In the genomic region with DNA sequence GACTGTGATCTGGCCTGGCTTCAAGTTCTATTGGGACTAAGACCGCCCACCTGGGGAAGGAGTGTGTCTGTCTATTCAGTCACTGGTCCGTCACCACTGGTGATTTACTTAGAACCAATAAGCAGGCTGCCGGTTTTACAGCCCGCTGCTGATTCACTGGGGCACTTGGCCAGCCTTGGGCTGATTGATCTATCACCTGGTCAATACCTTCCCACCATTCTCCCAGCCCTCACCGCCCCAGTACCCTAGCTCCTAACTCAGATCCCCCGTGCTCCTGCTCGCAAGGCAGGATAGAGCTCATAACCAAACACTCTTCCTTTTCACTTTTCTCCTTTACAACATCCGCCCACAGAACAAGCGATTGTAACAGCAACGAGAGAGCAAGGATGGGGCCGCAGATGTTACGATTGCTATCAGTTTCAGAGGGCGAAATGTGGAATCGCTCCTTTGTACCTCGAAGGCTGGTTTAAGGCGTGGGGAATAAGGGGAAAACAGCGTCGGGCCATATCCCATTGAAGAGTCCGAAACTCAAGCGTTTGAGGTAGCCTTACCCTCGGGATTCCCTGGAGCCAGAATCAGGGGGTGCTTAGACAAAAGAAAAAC, we compare ENCODE assay signal across 1 cellular context.
TF ChIP-seq lines count a peak whose summit lies in the region.

No MANE protein-coding gene starts in this region.

TF ChIP-seq in WTC11, 78 proteins besides CTCF, POLR2A, EP300 and RAD21 (continued from another document):
- TF ChIP-seq, protein P1, sequence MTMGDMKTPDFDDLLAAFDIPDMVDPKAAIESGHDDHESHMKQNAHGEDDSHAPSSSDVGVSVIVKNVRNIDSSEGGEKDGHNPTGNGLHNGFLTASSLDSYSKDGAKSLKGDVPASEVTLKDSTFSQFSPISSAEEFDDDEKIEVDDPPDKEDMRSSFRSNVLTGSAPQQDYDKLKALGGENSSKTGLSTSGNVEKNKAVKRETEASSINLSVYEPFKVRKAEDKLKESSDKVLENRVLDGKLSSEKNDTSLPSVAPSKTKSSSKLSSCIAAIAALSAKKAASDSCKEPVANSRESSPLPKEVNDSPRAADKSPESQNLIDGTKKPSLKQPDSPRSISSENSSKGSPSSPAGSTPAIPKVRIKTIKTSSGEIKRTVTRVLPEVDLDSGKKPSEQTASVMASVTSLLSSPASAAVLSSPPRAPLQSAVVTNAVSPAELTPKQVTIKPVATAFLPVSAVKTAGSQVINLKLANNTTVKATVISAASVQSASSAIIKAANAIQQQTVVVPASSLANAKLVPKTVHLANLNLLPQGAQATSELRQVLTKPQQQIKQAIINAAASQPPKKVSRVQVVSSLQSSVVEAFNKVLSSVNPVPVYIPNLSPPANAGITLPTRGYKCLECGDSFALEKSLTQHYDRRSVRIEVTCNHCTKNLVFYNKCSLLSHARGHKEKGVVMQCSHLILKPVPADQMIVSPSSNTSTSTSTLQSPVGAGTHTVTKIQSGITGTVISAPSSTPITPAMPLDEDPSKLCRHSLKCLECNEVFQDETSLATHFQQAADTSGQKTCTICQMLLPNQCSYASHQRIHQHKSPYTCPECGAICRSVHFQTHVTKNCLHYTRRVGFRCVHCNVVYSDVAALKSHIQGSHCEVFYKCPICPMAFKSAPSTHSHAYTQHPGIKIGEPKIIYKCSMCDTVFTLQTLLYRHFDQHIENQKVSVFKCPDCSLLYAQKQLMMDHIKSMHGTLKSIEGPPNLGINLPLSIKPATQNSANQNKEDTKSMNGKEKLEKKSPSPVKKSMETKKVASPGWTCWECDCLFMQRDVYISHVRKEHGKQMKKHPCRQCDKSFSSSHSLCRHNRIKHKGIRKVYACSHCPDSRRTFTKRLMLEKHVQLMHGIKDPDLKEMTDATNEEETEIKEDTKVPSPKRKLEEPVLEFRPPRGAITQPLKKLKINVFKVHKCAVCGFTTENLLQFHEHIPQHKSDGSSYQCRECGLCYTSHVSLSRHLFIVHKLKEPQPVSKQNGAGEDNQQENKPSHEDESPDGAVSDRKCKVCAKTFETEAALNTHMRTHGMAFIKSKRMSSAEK (CRISPR knock-in tag; IDR thresholded peaks at IDR 0.05; ENCODE audit: borderline replicate concordance) = no peak
- TF ChIP-seq, protein P2, sequence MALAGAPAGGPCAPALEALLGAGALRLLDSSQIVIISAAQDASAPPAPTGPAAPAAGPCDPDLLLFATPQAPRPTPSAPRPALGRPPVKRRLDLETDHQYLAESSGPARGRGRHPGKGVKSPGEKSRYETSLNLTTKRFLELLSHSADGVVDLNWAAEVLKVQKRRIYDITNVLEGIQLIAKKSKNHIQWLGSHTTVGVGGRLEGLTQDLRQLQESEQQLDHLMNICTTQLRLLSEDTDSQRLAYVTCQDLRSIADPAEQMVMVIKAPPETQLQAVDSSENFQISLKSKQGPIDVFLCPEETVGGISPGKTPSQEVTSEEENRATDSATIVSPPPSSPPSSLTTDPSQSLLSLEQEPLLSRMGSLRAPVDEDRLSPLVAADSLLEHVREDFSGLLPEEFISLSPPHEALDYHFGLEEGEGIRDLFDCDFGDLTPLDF (CRISPR knock-in tag; IDR thresholded peaks at IDR 0.05) = 0 out of 2 replicates have a peak, but pooled peaks have one; percentile 56
- TF ChIP-seq OVOL2 (CRISPR knock-in tag; IDR thresholded peaks at IDR 0.05; ENCODE audit: borderline replicate concordance) (no peak), MXD4 (CRISPR knock-in tag; IDR thresholded peaks at IDR 0.05; ENCODE audit: borderline replicate concordance) (no peak), FOXK1 (CRISPR knock-in tag; IDR thresholded peaks at IDR 0.05) (0 out of 2 replicates have a peak, but pooled peaks have one; percentile 47), CREB1 (CRISPR knock-in tag; IDR thresholded peaks at IDR 0.05) (no peak), TEAD1 (CRISPR knock-in tag; IDR thresholded peaks at IDR 0.05) (0 out of 2 replicates have a peak, but pooled peaks have one; percentile 37), ZNF317 (CRISPR knock-in tag; IDR thresholded peaks at IDR 0.05; ENCODE audit: borderline replicate concordance, low read depth) (no peak), SP1 (CRISPR knock-in tag; conservative IDR thresholded peaks at IDR 0.05) (no peak)
- TF ChIP-seq, protein P3, sequence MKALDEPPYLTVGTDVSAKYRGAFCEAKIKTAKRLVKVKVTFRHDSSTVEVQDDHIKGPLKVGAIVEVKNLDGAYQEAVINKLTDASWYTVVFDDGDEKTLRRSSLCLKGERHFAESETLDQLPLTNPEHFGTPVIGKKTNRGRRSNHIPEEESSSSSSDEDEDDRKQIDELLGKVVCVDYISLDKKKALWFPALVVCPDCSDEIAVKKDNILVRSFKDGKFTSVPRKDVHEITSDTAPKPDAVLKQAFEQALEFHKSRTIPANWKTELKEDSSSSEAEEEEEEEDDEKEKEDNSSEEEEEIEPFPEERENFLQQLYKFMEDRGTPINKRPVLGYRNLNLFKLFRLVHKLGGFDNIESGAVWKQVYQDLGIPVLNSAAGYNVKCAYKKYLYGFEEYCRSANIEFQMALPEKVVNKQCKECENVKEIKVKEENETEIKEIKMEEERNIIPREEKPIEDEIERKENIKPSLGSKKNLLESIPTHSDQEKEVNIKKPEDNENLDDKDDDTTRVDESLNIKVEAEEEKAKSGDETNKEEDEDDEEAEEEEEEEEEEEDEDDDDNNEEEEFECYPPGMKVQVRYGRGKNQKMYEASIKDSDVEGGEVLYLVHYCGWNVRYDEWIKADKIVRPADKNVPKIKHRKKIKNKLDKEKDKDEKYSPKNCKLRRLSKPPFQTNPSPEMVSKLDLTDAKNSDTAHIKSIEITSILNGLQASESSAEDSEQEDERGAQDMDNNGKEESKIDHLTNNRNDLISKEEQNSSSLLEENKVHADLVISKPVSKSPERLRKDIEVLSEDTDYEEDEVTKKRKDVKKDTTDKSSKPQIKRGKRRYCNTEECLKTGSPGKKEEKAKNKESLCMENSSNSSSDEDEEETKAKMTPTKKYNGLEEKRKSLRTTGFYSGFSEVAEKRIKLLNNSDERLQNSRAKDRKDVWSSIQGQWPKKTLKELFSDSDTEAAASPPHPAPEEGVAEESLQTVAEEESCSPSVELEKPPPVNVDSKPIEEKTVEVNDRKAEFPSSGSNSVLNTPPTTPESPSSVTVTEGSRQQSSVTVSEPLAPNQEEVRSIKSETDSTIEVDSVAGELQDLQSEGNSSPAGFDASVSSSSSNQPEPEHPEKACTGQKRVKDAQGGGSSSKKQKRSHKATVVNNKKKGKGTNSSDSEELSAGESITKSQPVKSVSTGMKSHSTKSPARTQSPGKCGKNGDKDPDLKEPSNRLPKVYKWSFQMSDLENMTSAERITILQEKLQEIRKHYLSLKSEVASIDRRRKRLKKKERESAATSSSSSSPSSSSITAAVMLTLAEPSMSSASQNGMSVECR (CRISPR knock-in tag; IDR thresholded peaks at IDR 0.05; ENCODE audit: borderline replicate concordance) = peak; percentile 33; the same call in 1 of the 2 replicates
- TF ChIP-seq, protein P4, sequence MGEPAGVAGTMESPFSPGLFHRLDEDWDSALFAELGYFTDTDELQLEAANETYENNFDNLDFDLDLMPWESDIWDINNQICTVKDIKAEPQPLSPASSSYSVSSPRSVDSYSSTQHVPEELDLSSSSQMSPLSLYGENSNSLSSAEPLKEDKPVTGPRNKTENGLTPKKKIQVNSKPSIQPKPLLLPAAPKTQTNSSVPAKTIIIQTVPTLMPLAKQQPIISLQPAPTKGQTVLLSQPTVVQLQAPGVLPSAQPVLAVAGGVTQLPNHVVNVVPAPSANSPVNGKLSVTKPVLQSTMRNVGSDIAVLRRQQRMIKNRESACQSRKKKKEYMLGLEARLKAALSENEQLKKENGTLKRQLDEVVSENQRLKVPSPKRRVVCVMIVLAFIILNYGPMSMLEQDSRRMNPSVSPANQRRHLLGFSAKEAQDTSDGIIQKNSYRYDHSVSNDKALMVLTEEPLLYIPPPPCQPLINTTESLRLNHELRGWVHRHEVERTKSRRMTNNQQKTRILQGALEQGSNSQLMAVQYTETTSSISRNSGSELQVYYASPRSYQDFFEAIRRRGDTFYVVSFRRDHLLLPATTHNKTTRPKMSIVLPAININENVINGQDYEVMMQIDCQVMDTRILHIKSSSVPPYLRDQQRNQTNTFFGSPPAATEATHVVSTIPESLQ (CRISPR knock-in tag; IDR thresholded peaks at IDR 0.05) = no peak
- TF ChIP-seq, protein P5, sequence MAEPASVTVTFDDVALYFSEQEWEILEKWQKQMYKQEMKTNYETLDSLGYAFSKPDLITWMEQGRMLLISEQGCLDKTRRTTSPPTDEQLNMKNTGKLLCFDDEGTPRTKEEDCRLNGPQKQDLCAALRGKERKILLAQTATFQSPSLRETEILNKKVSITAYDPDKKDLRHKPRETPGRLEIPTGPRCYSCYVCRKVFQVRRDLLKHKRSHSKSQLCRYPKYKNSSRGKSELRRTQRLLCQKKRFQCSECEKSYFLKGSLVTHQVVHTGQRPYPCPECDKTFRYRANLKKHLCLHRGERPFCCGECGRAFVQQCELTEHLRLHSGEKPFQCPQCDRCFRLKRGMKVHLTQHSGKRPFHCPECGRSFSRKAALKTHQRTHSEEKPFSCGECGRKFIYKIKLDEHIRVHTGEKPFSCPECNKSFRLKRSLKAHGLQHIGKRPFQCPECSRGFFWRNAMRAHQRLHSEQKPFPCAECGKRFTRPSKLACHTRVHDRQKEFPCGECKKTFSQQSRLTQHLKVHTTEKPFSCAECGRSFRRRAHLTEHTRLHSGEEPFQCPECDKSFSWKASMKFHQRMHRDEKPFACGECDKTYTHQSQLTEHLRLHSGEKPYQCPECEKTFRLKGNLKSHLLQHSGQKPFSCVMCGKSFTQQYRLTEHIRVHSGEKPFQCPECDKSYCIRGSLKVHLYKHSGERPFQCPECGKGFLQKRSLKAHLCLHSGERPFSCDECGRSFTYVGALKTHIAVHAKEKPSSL (CRISPR knock-in tag; conservative IDR thresholded peaks at IDR 0.05) = no peak
- TF ChIP-seq, protein P6, sequence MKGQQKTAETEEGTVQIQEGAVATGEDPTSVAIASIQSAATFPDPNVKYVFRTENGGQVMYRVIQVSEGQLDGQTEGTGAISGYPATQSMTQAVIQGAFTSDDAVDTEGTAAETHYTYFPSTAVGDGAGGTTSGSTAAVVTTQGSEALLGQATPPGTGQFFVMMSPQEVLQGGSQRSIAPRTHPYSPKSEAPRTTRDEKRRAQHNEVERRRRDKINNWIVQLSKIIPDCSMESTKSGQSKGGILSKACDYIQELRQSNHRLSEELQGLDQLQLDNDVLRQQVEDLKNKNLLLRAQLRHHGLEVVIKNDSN (CRISPR knock-in tag; IDR thresholded peaks at IDR 0.05) = 0 out of 2 replicates have a peak, but pooled peaks have one; percentile 3
TF ChIP-seq in WTC11: peak in this region for 11.
